Comparison of ENCODE assay signal across 22 cellular contexts in the genomic region with DNA sequence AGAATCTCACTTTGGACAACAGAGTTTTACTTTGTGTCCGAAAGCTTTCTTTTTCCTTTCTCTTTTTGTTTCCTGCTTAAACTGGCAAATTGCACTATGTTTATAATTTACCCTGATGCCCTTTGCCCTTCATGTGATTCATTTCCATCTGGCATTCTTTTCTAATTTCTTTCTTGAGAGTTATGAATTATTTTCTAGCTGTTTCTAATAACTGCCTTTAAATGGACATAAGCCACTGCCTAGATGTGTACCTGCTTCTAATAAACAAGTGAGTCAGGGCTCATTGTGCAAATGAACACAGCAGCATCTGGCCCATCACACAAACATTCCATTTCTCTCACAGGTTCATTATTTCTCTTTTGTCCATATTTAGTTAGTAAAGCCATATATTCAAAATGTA.
DNase-seq lines count a peak whose midpoint lies in the region; ATAC-seq and TF ChIP-seq lines count a peak whose summit lies in the region.
"Had no signal": no experiment of that assay in that cellular context is flagged by ENCODE, and none has a peak within 500 bp of the region (broad histone marks: within the 10 kb centered on the region; RNA-seq: fewer than 3 reads in every experiment).

No MANE protein-coding gene starts in this region.

- H3K4me3 ChIP-seq in BJ (ENCODE audit: low read depth, low read length) = no peak overlapping the region
- H3K4me3 ChIP-seq: body of pancreas, SK-N-MC, suprapubic skin, vagina had no signal

- H3K27me3 ChIP-seq in BJ (ENCODE audit: control insufficient read depth, insufficient read depth, low read length) = no peaks in the 10 kb centered on the region
- H3K27me3 ChIP-seq: body of pancreas, suprapubic skin, vagina had no signal

- ATAC-seq in HG03378 (IDR thresholded peaks at IDR 0.05; ENCODE audit: unreplicated experiment) = no peak
- ATAC-seq: activated T-helper 17 cell treated with anti-CD3 and anti-CD28 coated beads, Interleukin-2, amount 50 U/mL, for 72 hours; body of pancreas; stimulated activated effector memory CD8-positive, alpha-beta T cell treated with anti-CD3 and anti-CD28 coated beads, Interleukin-12 subunit alpha, Interleukin-12 subunit beta, amount 100 ng/mL, for 72 hours had no signal

- CTCF ChIA-PET in BJ (lab: Yijun Ruan, JAX) = no interaction called here

- POLR2A ChIA-PET in BJ (lab: Charles Lee) = no interaction called here

- DNase-seq in BJ (ENCODE audit: low read depth) (peak; percentile 39), LHCN-M2 (ENCODE audit: low read depth) (peak; percentile 50), dermis blood vessel endothelial cell (peak; percentile 93), glomerular endothelial cell (ENCODE audit: extremely low read depth, low read depth, low spot score) (peak; percentile 89), ureter (ENCODE audit: low spot score) (no peak), NCI-H748 treated with DMSO at 0.1 percent for 48 hours (lab: John Stamatoyannopoulos, UW) (no peak), NCI-H2081 (lab: John Stamatoyannopoulos, UW) (no peak)
- DNase-seq: ACHN; activated CD4-positive, alpha-beta T cell treated with anti-CD3 and anti-CD28 coated beads, Interleukin-2, amount 10 ng/mL, durations not matched to agents 7 days and 5 days; body of pancreas; H9; hypothalamus; NCI-H1048; NCI-H187 treated with DMSO at 0.1 percent for 48 hours; stimulated activated CD4-positive, alpha-beta T cell treated with anti-CD3 and anti-CD28 coated beads, Interleukin-1b, Interleukin-23, amount 100 ng/mL, for 48 hours; T-helper 2 cell had no signal

- no peak for TF ChIP-seq CTCF in BJ (IDR thresholded peaks at IDR 0.05; ENCODE audit: insufficient read depth, low read depth, low read length)

- H3K36me3 ChIP-seq in BJ (ENCODE audit: control insufficient read depth, insufficient read depth, low read length) = no peaks in the 10 kb centered on the region
- H3K36me3 ChIP-seq: suprapubic skin, vagina had no signal

Comparison
In these comparisons a context has a peak if more than half of its experiments do, and no peak if none do; other contexts are left out.
1. DNase-seq: peak in BJ (single experiment), LHCN-M2 (single experiment), dermis blood vessel endothelial cell (single experiment) and glomerular endothelial cell (single experiment); none in ureter (single experiment), NCI-H748 treated with DMSO at 0.1 percent for 48 hours (single experiment) and NCI-H2081 (0 of 2).